In the genomic region with DNA sequence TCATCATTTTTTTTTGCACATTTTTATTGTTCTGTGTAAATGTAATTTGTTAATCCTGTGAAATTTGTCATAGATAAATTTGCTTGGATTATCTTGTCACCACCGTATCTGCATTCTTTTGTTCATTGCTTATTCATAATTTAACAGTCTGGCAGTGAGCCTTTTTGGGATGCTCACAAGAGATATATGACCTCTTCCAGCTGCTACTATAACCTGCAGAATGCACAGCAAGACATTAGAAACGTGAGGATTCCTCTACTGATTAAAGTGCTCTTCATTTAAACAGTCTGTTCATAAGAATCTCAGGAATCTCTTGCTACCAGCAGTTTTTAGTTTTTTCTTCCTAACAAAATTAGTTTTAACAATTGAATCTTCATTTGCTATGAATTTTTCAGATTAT, we compare ENCODE assay signal across 21 cellular contexts. TPM values are rescaled to one million over a fixed set of nuclear protein-coding genes. Genes with fewer than 3 reads are reported as not detected.
"Had no signal": no experiment of that assay in that cellular context is flagged by ENCODE, and none has a peak within 500 bp of the region (broad histone marks: within the 10 kb centered on the region; RNA-seq: fewer than 3 reads in every experiment).

No MANE protein-coding gene starts in this region.

- H3K36me3 ChIP-seq: esophagus squamous epithelium, stomach, suprapubic skin, thyroid gland had no signal

- H3K9ac ChIP-seq: parathyroid adenoma had no signal

- H2AFZ ChIP-seq: hepatocyte, parathyroid adenoma had no signal

- ATAC-seq: effector memory CD8-positive, alpha-beta T cell; left colon; left ventricle myocardium superior; naive thymus-derived CD4-positive, alpha-beta T cell; sciatic nerve; stimulated activated naive B cell treated with anti-CD40 and anti-IgM and Interleukin-4, amounts not matched to agents 10 μg/mL and 1 μg/mL and 100 μg/mL, for 72 hours had no signal

- H3K27me3 ChIP-seq: esophagus squamous epithelium, stomach, suprapubic skin, thyroid gland had no signal

- H3K4me1 ChIP-seq: esophagus squamous epithelium, parathyroid adenoma, stomach, suprapubic skin, thyroid gland had no signal

- H3K4me3 ChIP-seq: esophagus squamous epithelium, hepatocyte, lung, skin epidermis, stomach, suprapubic skin, thyroid gland had no signal

- DNase-seq: effector memory CD8-positive, alpha-beta T cell; esophagus squamous epithelium; foreskin fibroblast; head of caudate nucleus; left colon; left ventricle myocardium superior; naive thymus-derived CD4-positive, alpha-beta T cell; nephron progenitor cell; stimulated activated CD4-positive, alpha-beta T cell treated with anti-CD3 and anti-CD28 coated beads, Interleukin-2, amount 100 ng/mL, for 24 hours; stimulated activated CD4-positive, alpha-beta T cell treated with anti-CD3 and anti-CD28 coated beads, Interleukin-4, amount 100 ng/mL, for 4 hours; stimulated activated naive B cell treated with anti-CD40 and anti-IgM and Interleukin-4, amounts not matched to agents 10 μg/mL and 1 μg/mL and 100 μg/mL, for 72 hours; stomach; thyroid gland had no signal

- H3K79me2 ChIP-seq: hepatocyte, parathyroid adenoma had no signal

- FAIRE-seq: urothelium cell line had no signal

- H3K4me2 ChIP-seq: hepatocyte had no signal

- H3K9me3 ChIP-seq: esophagus squamous epithelium, stomach, suprapubic skin, thyroid gland had no signal

- H3K27ac ChIP-seq: esophagus squamous epithelium, hepatocyte, parathyroid adenoma, skin epidermis, stomach, suprapubic skin, thyroid gland had no signal

RNA-seq across cellular contexts. Expression of gene NPAS3, which starts 9.1 kb away (rescaled TPM):
- total RNA-seq: mononuclear cell; naive thymus-derived CD4-positive, alpha-beta T cell had no signal
- polyA plus RNA-seq: naive thymus-derived CD4-positive, alpha-beta T cell had no signal
